Comparison of ENCODE assay signal across 13 cellular contexts in genomic region chr5:139062910-139063663, GRCh38.
"Had no signal": no experiment of that assay in that cellular context is flagged by ENCODE, and none has a peak within 500 bp of the region (broad histone marks: within the 10 kb centered on the region; RNA-seq: fewer than 3 reads in every experiment).

No MANE protein-coding gene starts in this region.

- H3K4me3 Mint-ChIP-seq: activated naive CD8-positive, alpha-beta T cell; activated T-cell treated with anti-CD3 and anti-CD28 coated beads, Interleukin-2, amount 50 U/mL, for 4 hours; stimulated activated naive CD8-positive, alpha-beta T cell treated with anti-CD3 and anti-CD28 coated beads, Interleukin-15, Interleukin-2, amounts not matched to agents 100 ng/mL and 50 ng/mL, for 24 hours; T-helper 17 cell had no signal

- H3K27me3 Mint-ChIP-seq: activated naive CD8-positive, alpha-beta T cell; stimulated activated naive CD8-positive, alpha-beta T cell treated with anti-CD3 and anti-CD28 coated beads, Interleukin-15, Interleukin-2, amounts not matched to agents 100 ng/mL and 50 ng/mL, for 24 hours; T-helper 17 cell had no signal

- DNase-seq: activated gamma-delta T cell; activated T-cell treated with anti-CD3 and anti-CD28 coated beads, Interleukin-2, amount 50 U/mL, for 4 hours; kidney; left ventricle myocardium superior; mesenchymal stem cell; nephron progenitor cell; pancreas; stimulated activated CD4-positive, alpha-beta T cell treated with anti-CD3 and anti-CD28 coated beads, Interleukin-4, amount 100 ng/mL, for 1 hour; stimulated activated CD8-positive, alpha-beta memory T cell treated with anti-CD3 and anti-CD28 coated beads, Interleukin-4, amount 100 ng/mL, for 48 hours; T-helper 17 cell; testis had no signal

- H3K27ac Mint-ChIP-seq: activated naive CD8-positive, alpha-beta T cell; nephron progenitor cell; stimulated activated naive CD8-positive, alpha-beta T cell treated with anti-CD3 and anti-CD28 coated beads, Interleukin-15, Interleukin-2, amounts not matched to agents 100 ng/mL and 50 ng/mL, for 24 hours; T-helper 17 cell had no signal

- H3K9me3 Mint-ChIP-seq: activated T-cell treated with anti-CD3 and anti-CD28 coated beads, Interleukin-2, amount 50 U/mL, for 4 hours; stimulated activated naive CD8-positive, alpha-beta T cell treated with anti-CD3 and anti-CD28 coated beads, Interleukin-15, Interleukin-2, amounts not matched to agents 100 ng/mL and 50 ng/mL, for 24 hours had no signal

- ATAC-seq: activated T-cell treated with anti-CD3 and anti-CD28 coated beads, Interleukin-2, amount 50 U/mL, for 4 hours; left ventricle myocardium superior; pancreas; T-helper 17 cell had no signal
